In genomic region chr1:204162498-204163074, GRCh38 we compare ENCODE assay signal across 8 cellular contexts. TPM values are rescaled to one million over a fixed set of nuclear protein-coding genes. Genes with fewer than 3 reads are reported as not detected.
DNase-seq lines count a peak whose midpoint lies in the region; ATAC-seq and TF ChIP-seq lines count a peak whose summit lies in the region.

No MANE protein-coding gene starts in this region.

- in situ Hi-C loops in brain microvascular endothelial cell (cut with HindIII; ENCODE audit: low pct_ligation_motif_present, low sequenced_read_pairs): loop anchor here (25.0 kb wide), 1 partner anchor 200 kb away; the partner anchor contains the start of gene PLEKHA6

- no peaks in the 10 kb centered on the region for H3K27me3 ChIP-seq in CD4-positive, alpha-beta memory T cell (ENCODE audit: insufficient read depth, low read length)
- H3K27me3 ChIP-seq in brain microvascular endothelial cell (replicated peaks): no peaks in the 10 kb centered on the region

- POLR2A ChIA-PET in CD4-positive, alpha-beta memory T cell (lab: Charles Lee; ENCODE audit: partially characterized antibody): interaction anchor here (0.5 kb wide), 1 partner anchor 227 kb away, joined by 3 read pairs; no protein-coding TSS in a partner anchor

- H3K4me3 ChIP-seq in CD4-positive, alpha-beta memory T cell (ENCODE audit: low read length in 2 of 2): no peak overlapping the region
- H3K4me3 ChIP-seq in HFF-Myc (replicated peaks; ENCODE audit: low read depth, low read length): no peak overlapping the region
- no peak overlapping the region for H3K4me3 ChIP-seq in brain microvascular endothelial cell (ENCODE audit: low read depth, low read length)

- TF ChIP-seq CTCF in HFF-Myc (IDR thresholded peaks at IDR 0.05; ENCODE audit: low read depth, low read length, missing control alignments) (peak; percentile 99), VCaP (conservative IDR thresholded peaks at IDR 0.05) (peak; percentile 99), brain microvascular endothelial cell (IDR thresholded peaks at IDR 0.05; ENCODE audit: low read depth, low read length, missing control alignments) (peak; percentile 100)

- H3K4me3 Mint-ChIP-seq in CD4-positive, alpha-beta memory T cell: no peak overlapping the region

- ATAC-seq in GM21381 (IDR thresholded peaks at IDR 0.05; ENCODE audit: unreplicated experiment): no peak

- H3K36me3 ChIP-seq in CD4-positive, alpha-beta memory T cell (ENCODE audit: insufficient read depth, low read length): no peaks in the 10 kb centered on the region
- no peaks in the 10 kb centered on the region for H3K36me3 ChIP-seq in brain microvascular endothelial cell (replicated peaks)

- H3K36me3 Mint-ChIP-seq in CD4-positive, alpha-beta memory T cell: peaks cover 0 to 4% of the 10 kb centered on the region in 2 donors

- no peaks in the 10 kb centered on the region for H3K9me3 ChIP-seq in CD4-positive, alpha-beta memory T cell (ENCODE audit: control insufficient read depth in 1 of 2, low read length in 2 of 2)

- no peaks in the 10 kb centered on the region for H3K4me1 Mint-ChIP-seq in CD4-positive, alpha-beta memory T cell

- no peaks in the 10 kb centered on the region for H3K4me1 ChIP-seq in CD4-positive, alpha-beta memory T cell (ENCODE audit: insufficient read depth, low read length)

- peak; percentile 65 to 76 (median 68) for DNase-seq in CD4-positive, alpha-beta memory T cell
- DNase-seq in HFF-Myc (ENCODE audit: extremely low read depth, low read depth) (peak; percentile 26), NCI-H2171 treated with DMSO at 0.1 percent for 48 hours (lab: John Stamatoyannopoulos, UW) (peak; percentile 83), brain microvascular endothelial cell (peak; percentile 65), iPS-NIHi7 (ENCODE audit: extremely low spot score) (peak; percentile 95)
- DNase-seq in stimulated activated CD4-positive, alpha-beta T cell treated with anti-CD3 and anti-CD28 coated beads, Interleukin-15, amount 100 ng/mL, for 1 hour (ENCODE audit: low read depth in 1 of 2, low spot score in 1 of 2): peak; percentile 56 to 75

- CTCF ChIA-PET in CD4-positive, alpha-beta memory T cell (lab: Charles Lee; ENCODE audit: partially characterized antibody): interaction anchor here (0.6 to 13.2 kb wide), 25 partner anchors 8 to 645 kb away, joined by 3 to 153 read pairs (median 4); partner anchors contain the start of genes ETNK2, GOLT1A and PLEKHA6

- intact Hi-C loops in CD4-positive, alpha-beta memory T cell (cut with micrococcal nuclease): loop anchor here (1.0 to 5.0 kb wide), 6 partner anchors 45 to 645 kb away; no protein-coding TSS in a partner anchor

- H3K27me3 Mint-ChIP-seq in CD4-positive, alpha-beta memory T cell: peaks cover 2 to 4% of the 10 kb centered on the region in 2 donors

- H3K9me3 Mint-ChIP-seq in CD4-positive, alpha-beta memory T cell: peaks cover 0 to 12% (median 5%) of the 10 kb centered on the region in 8 donors

- H3K27ac ChIP-seq in CD4-positive, alpha-beta memory T cell (ENCODE audit: low read depth, low read length): no peak overlapping the region
- H3K27ac ChIP-seq in VCaP (peak overlapping the region; percentile 24; the same call in 1 of the 2 replicates), brain microvascular endothelial cell (no peak overlapping the region)

- no peak overlapping the region for H3K27ac Mint-ChIP-seq in CD4-positive, alpha-beta memory T cell

RNA-seq across cellular contexts. Expression of gene REN, which starts 3.6 kb away (rescaled TPM):
- total RNA-seq in CD4-positive, alpha-beta memory T cell: not detected
- polyA plus RNA-seq in CD4-positive, alpha-beta memory T cell: not detected

RNA-seq across cellular contexts. Expression of gene ETNK2, which starts 10.7 kb away (rescaled TPM):
- 1 to 10 TPM; 3.2 to 3.8 TPM for total RNA-seq in CD4-positive, alpha-beta memory T cell
- 1 to 10 TPM; 3.3 to 3.9 TPM for polyA plus RNA-seq in CD4-positive, alpha-beta memory T cell

RNA-seq across cellular contexts. Expression of gene KISS1, which starts 33.7 kb away (rescaled TPM):
- not detected for total RNA-seq in CD4-positive, alpha-beta memory T cell
- polyA plus RNA-seq in CD4-positive, alpha-beta memory T cell: not detected

RNA-seq across cellular contexts. Expression of gene GOLT1A, which starts 51.2 kb away (rescaled TPM):
- total RNA-seq in CD4-positive, alpha-beta memory T cell: under 1 TPM in 1 of 2 experiments, not detected in 1; 0.39 TPM
- under 1 TPM; 0.41 to 0.54 TPM for polyA plus RNA-seq in CD4-positive, alpha-beta memory T cell

Comparison
In these comparisons a context has a peak if more than half of its experiments do, and no peak if none do; other contexts are left out.
1. DNase-seq: peak in every context shown above with its lines; median percentile 95 in iPS-NIHi7; 83 in NCI-H2171 treated with DMSO at 0.1 percent for 48 hours; 68 in CD4-positive, alpha-beta memory T cell; 66 in stimulated activated CD4-positive, alpha-beta T cell treated with anti-CD3 and anti-CD28 coated beads, Interleukin-15, amount 100 ng/mL, for 1 hour; 65 in brain microvascular endothelial cell; 26 in HFF-Myc.